ENCODE assay signal across 12 cellular contexts in the genomic region with DNA sequence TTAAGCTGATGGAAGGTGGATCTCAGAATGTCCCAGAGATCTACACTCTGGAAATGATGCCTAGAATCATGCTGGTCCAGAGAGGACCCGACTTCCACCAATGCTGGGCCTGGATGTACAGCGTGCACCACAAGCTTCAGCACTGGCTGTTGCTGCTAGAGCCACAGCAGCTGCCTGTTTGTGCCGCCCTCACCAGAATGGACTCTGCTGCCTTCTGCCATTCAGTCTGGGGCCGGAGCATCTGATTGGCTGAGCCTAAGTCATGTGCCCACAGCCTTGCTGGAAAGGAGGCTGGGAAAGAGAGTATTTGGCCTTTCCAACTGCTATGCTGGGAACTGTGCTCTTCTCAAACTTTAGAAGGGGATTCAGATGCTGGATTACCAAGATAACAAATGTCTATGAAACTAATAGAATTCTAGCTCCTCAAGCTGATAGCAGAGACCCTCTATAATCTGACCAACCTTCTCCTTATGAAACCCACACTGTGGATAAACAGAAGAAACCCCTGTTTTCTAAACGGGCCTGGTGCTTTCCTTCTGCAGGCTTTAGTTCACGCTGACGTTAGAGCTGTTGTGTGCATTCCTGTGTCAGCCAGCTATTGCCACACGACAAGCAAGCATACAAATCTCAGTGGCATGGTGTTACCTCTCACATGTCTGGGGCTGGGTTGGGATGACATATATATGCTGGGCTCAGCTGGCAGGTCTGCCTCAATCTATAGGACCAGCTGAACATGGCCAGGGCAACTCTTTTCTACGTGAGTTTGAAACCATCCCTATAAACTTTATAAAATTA. TPM values are rescaled to one million over a fixed set of nuclear protein-coding genes. Genes with fewer than 3 reads are reported as not detected.
A peak's percentile ranks its signal among the peaks of the same experiment; 100 is the strongest.
DNase-seq lines count a peak whose midpoint lies in the region; ATAC-seq and TF ChIP-seq lines count a peak whose summit lies in the region.
"Had no signal": no experiment of that assay in that cellular context is flagged by ENCODE, and none has a peak within 500 bp of the region (broad histone marks: within the 10 kb centered on the region; RNA-seq: fewer than 3 reads in every experiment).

No MANE protein-coding gene starts in this region.

- no peaks in the 10 kb centered on the region for H3K4me1 ChIP-seq in psoas muscle
- H3K4me1 ChIP-seq in naive thymus-derived CD4-positive, alpha-beta T cell (ENCODE audit: control insufficient read depth in 2 of 2, insufficient read depth in 2 of 2, low read length in 2 of 2), result no peaks in the 10 kb centered on the region

- CTCF ChIA-PET in naive thymus-derived CD4-positive, alpha-beta T cell (lab: Charles Lee), result interaction anchor here (0.9 to 4.4 kb wide), 6 partner anchors 19 to 512 kb away, joined by 3 to 35 read pairs (median 4); a partner anchor contains a TSS

- no peaks in the 10 kb centered on the region for H3K36me3 ChIP-seq in psoas muscle (ENCODE audit: insufficient read depth in 1 of 2, low read depth in 1 of 2)
- H3K36me3 ChIP-seq in naive thymus-derived CD4-positive, alpha-beta T cell (ENCODE audit: control insufficient read depth in 2 of 3, insufficient read depth in 3 of 3, low read length in 3 of 3), result no peaks in the 10 kb centered on the region

- H3K36me3 Mint-ChIP-seq in naive thymus-derived CD4-positive, alpha-beta T cell, result peaks cover 0 to 3% (median 0%) of the 10 kb centered on the region in 5 donors
- H3K36me3 Mint-ChIP-seq: activated naive CD8-positive, alpha-beta T cell; stimulated activated naive B cell treated with anti-CD40 and anti-IgM and Interleukin-4, amounts not matched to agents 10 μg/mL and 1 μg/mL and 100 μg/mL, for 72 hours had no signal

- H3K4me3 ChIP-seq in fibroblast of villous mesenchyme (ENCODE audit: low read depth, low read length), result no peak overlapping the region
- H3K4me3 ChIP-seq in psoas muscle, result no peak overlapping the region
- no peak overlapping the region for H3K4me3 ChIP-seq in naive thymus-derived CD4-positive, alpha-beta T cell (ENCODE audit: low read length)

- DNase-seq in G401 (ENCODE audit: low spot score), result peak; percentile 88
- DNase-seq in RPMI7951 (ENCODE audit: low read depth), result peak; percentile 65
- peak; percentile 21 for DNase-seq in fibroblast of villous mesenchyme (ENCODE audit: low read depth)
- no peak for DNase-seq in psoas muscle
- DNase-seq in GM13977 (ENCODE audit: low spot score), result no peak
- no peak for DNase-seq in naive thymus-derived CD4-positive, alpha-beta T cell
- DNase-seq in GM10266 (ENCODE audit: extremely low spot score), result no peak
- DNase-seq in stimulated activated naive CD8-positive, alpha-beta T cell treated with anti-CD3 and anti-CD28 coated beads, Interleukin-15, Interleukin-2, amounts not matched to agents 100 U/mL and 50 U/mL, for 24 hours, result no peak
- DNase-seq: NCI-H526 treated with DMSO at 0.1 percent for 48 hours; stimulated activated naive B cell treated with anti-CD40 and anti-IgM and Interleukin-4, amounts not matched to agents 10 μg/mL and 1 μg/mL and 100 μg/mL, for 72 hours had no signal

- intact Hi-C loops in psoas muscle (cut with DNase I), result no loop called here
- intact Hi-C loops in naive thymus-derived CD4-positive, alpha-beta T cell (cut with micrococcal nuclease), result no loop called here

- no peaks in the 10 kb centered on the region for H3K9me3 ChIP-seq in psoas muscle
- no peaks in the 10 kb centered on the region for H3K9me3 ChIP-seq in naive thymus-derived CD4-positive, alpha-beta T cell (ENCODE audit: control insufficient read depth in 2 of 3, low read length in 3 of 3)

- no peaks in the 10 kb centered on the region for H3K9me3 Mint-ChIP-seq in naive thymus-derived CD4-positive, alpha-beta T cell

- no peaks in the 10 kb centered on the region for H3K4me1 Mint-ChIP-seq in naive thymus-derived CD4-positive, alpha-beta T cell
- H3K4me1 Mint-ChIP-seq: stimulated activated naive B cell treated with anti-CD40 and anti-IgM and Interleukin-4, amounts not matched to agents 10 μg/mL and 1 μg/mL and 100 μg/mL, for 72 hours had no signal

- no peak for TF ChIP-seq CTCF in fibroblast of villous mesenchyme (IDR thresholded peaks at IDR 0.05; ENCODE audit: insufficient read depth, low read depth, low read length)
- TF ChIP-seq CTCF in psoas muscle (IDR thresholded peaks at IDR 0.05), result no peak
- TF ChIP-seq CTCF in GM13977 (IDR thresholded peaks at IDR 0.05; ENCODE audit: extremely low read depth, insufficient read depth, missing control alignments), result no peak
- TF ChIP-seq CTCF in GM10266 (IDR thresholded peaks at IDR 0.05; ENCODE audit: control insufficient read depth, insufficient read depth, low read depth, missing control alignments), result no peak

- peaks cover 0 to 10% (median 0%) of the 10 kb centered on the region in 5 donors for H3K27me3 Mint-ChIP-seq in naive thymus-derived CD4-positive, alpha-beta T cell
- H3K27me3 Mint-ChIP-seq: activated naive CD8-positive, alpha-beta T cell had no signal

- ATAC-seq in psoas muscle, result peak; percentile 59 to 84 (median 80)
- no peak for ATAC-seq in naive thymus-derived CD4-positive, alpha-beta T cell
- ATAC-seq in stimulated activated naive CD8-positive, alpha-beta T cell treated with anti-CD3 and anti-CD28 coated beads, Interleukin-15, Interleukin-2, amounts not matched to agents 100 U/mL and 50 U/mL, for 24 hours, result no peak
- ATAC-seq: stimulated activated naive B cell treated with anti-CD40 and anti-IgM and Interleukin-4, amounts not matched to agents 10 μg/mL and 1 μg/mL and 100 μg/mL, for 72 hours had no signal

- H3K27ac ChIP-seq in psoas muscle, result no peak overlapping the region
- H3K27ac ChIP-seq in naive thymus-derived CD4-positive, alpha-beta T cell (ENCODE audit: low read depth, low read length), result no peak overlapping the region

- WGBS in psoas muscle, 3 donors, result 39 to 58% (median 51%) methylated on average over 9 of the region's 9 CpGs

- no peak overlapping the region for H3K4me3 Mint-ChIP-seq in naive thymus-derived CD4-positive, alpha-beta T cell
- H3K4me3 Mint-ChIP-seq: activated naive CD8-positive, alpha-beta T cell; stimulated activated naive B cell treated with anti-CD40 and anti-IgM and Interleukin-4, amounts not matched to agents 10 μg/mL and 1 μg/mL and 100 μg/mL, for 72 hours had no signal

- no peaks in the 10 kb centered on the region for H3K27me3 ChIP-seq in psoas muscle (ENCODE audit: insufficient read depth in 3 of 3, low read length in 2 of 3)
- H3K27me3 ChIP-seq in naive thymus-derived CD4-positive, alpha-beta T cell (ENCODE audit: control insufficient read depth in 2 of 2, insufficient read depth in 2 of 2, low read length in 2 of 2), result no peaks in the 10 kb centered on the region

- in situ Hi-C loops in G401 (cut with HindIII; ENCODE audit: low sequenced_read_pairs), result no loop called here
- in situ Hi-C loops in GM13977 (cut with MboI; ENCODE audit: low pct_unique_long_range_greater_than_20kb, low sequenced_read_pairs, unreplicated experiment), result loop anchor here (10.0 kb wide), 1 partner anchor 506 kb away; no protein-coding TSS in a partner anchor

- H3K27ac Mint-ChIP-seq in naive thymus-derived CD4-positive, alpha-beta T cell, result no peak overlapping the region
- H3K27ac Mint-ChIP-seq: activated naive CD8-positive, alpha-beta T cell; stimulated activated naive B cell treated with anti-CD40 and anti-IgM and Interleukin-4, amounts not matched to agents 10 μg/mL and 1 μg/mL and 100 μg/mL, for 72 hours had no signal

- POLR2A ChIA-PET in naive thymus-derived CD4-positive, alpha-beta T cell (lab: Charles Lee), result no interaction called here

RNA-seq across cellular contexts. Expression of gene LOXHD1, which starts 4.1 kb away (rescaled TPM):
- total RNA-seq in G401 (2014; rRNA removed; shearing (Covaris generic)), result not detected in 2 replicates
- total RNA-seq in RPMI7951 (2014; rRNA removed; shearing (Covaris generic)), result not detected in 2 replicates
- total RNA-seq in fibroblast of villous mesenchyme (under 0.01 TPM in 1 of 2 replicates, not detected in the other), psoas muscle (under 1 TPM; 0.11 to 0.34 (median 0.12) TPM)
- under 1 TPM in 2 of 3 donors, not detected in 1; 0.06 to 0.30 TPM for polyA plus RNA-seq in psoas muscle
- 1 to 10 TPM in 1 of 5 experiments, under 1 TPM in 3, not detected in 1; 0.08 to 1.2 (median 0.23) TPM for total RNA-seq in naive thymus-derived CD4-positive, alpha-beta T cell
- not detected for polyA plus RNA-seq in naive thymus-derived CD4-positive, alpha-beta T cell
- total RNA-seq: pulmonary artery endothelial cell had no signal

Comparison
In these comparisons a context has a peak if more than half of its experiments do, and no peak if none do; other contexts are left out.
1. DNase-seq: peak in G401 (single experiment), RPMI7951 (single experiment) and fibroblast of villous mesenchyme (single experiment); none in psoas muscle (0 of 2), GM13977 (single experiment), naive thymus-derived CD4-positive, alpha-beta T cell (0 of 9), GM10266 (single experiment) and stimulated activated naive CD8-positive, alpha-beta T cell treated with anti-CD3 and anti-CD28 coated beads, Interleukin-15, Interleukin-2, amounts not matched to agents 100 U/mL and 50 U/mL, for 24 hours (single experiment).
2. ATAC-seq: peak in psoas muscle (4 of 4); none in naive thymus-derived CD4-positive, alpha-beta T cell (single experiment) and stimulated activated naive CD8-positive, alpha-beta T cell treated with anti-CD3 and anti-CD28 coated beads, Interleukin-15, Interleukin-2, amounts not matched to agents 100 U/mL and 50 U/mL, for 24 hours (single experiment).